ENCODE assay signal across 1 cellular context in genomic region chr7:98034044-98035035, GRCh38.
TF ChIP-seq lines count a peak whose summit lies in the region.

No MANE protein-coding gene starts in this region.

TF ChIP-seq in H1, 55 proteins besides CTCF, POLR2A, EP300 and RAD21:
- TF ChIP-seq HDAC2 (IDR thresholded peaks at IDR 0.05; ENCODE audit: borderline replicate concordance in 1 of 2, low read depth in 2 of 2, low read length in 2 of 2) (peak in 1 of 2 experiments; percentile 13; a peak in 1 of 4 replicates), TAF7 (optimal IDR thresholded peaks at IDR 0.05; ENCODE audit: borderline replicate concordance, low read depth, low read length) (no peak), MAX (IDR thresholded peaks at IDR 0.05) (peak; percentile 36; the same call in 1 of the 2 replicates)
